In the genomic region with DNA sequence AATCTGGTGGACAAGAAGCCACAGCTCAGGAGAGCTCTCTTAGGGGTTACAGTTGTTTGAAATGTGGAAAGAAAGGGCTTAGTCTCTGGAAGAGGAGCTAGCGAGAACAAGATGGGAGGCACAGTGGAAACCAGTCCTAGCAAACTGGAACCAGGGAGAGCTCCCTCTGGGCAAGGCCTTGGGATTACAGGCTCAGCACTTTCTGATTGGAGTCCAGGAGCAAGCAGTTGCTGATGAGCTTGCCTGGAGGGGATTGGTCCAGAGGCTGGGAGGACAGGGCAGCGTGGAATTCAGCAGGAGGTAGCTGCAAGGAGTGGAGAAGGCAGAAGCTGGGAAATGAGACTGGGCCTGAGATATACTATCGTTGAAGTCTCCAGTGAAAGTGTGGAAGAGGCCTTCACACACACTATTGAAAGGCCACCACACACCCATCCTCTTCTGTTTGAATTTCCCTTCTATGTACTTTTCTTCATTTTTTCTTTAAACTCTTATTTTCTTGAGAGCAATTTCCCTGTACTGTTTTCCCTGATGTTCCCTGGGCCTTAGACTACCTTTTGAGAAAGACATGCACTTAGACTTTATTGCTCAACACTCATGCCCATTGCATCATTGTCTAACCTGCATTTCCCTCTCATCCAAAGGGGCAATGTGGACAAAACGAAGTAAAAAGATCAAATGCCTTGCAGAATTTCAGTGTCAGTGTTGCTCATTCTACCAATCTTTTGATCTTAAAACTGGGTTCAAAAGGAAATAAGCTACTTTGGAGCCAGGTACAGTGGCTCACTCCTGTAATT, we compare ENCODE assay signal across 15 cellular contexts. TPM values are rescaled to one million over a fixed set of nuclear protein-coding genes. Genes with fewer than 3 reads are reported as not detected.
A peak's percentile ranks its signal among the peaks of the same experiment; 100 is the strongest.
DNase-seq lines count a peak whose midpoint lies in the region; FAIRE-seq and TF ChIP-seq lines count a peak whose summit lies in the region.
"Had no signal": no experiment of that assay in that cellular context is flagged by ENCODE, and none has a peak within 500 bp of the region (broad histone marks: within the 10 kb centered on the region; RNA-seq: fewer than 3 reads in every experiment).

No MANE protein-coding gene starts in this region.

- TF ChIP-seq CTCF in AG04450 (IDR thresholded peaks at IDR 0.05; ENCODE audit: low read depth, low read length) (0 out of 2 replicates have a peak, but pooled peaks have one; percentile 16), astrocyte (IDR thresholded peaks at IDR 0.05; ENCODE audit: insufficient read depth, low read depth, low read length) (no peak)

- intact Hi-C loops in activated CD4-positive, alpha-beta T cell treated with anti-CD3 and anti-CD28 coated beads, Interleukin-2, amount 10 ng/mL, durations not matched to agents 24 days and 14 days (cut with micrococcal nuclease) = loop anchor here (5.0 kb wide), 2 partner anchors 175 to 210 kb away; no protein-coding TSS in a partner anchor

- H3K27ac ChIP-seq in AG04450 (ENCODE audit: low read depth, low read length) = no peak overlapping the region
- H3K27ac ChIP-seq in astrocyte (ENCODE audit: low read depth, low read length) = peak overlapping the region; percentile 62
- H3K27ac ChIP-seq: foreskin keratinocyte, sigmoid colon, SJSA1 had no signal

- H3K79me2 ChIP-seq in astrocyte (ENCODE audit: insufficient read depth, low read length) = no peaks in the 10 kb centered on the region

- CTCF ChIA-PET in AG04450 (lab: Charles Lee) = interaction anchor here (1.8 to 4.4 kb wide), 2 partner anchors 27 to 108 kb away, joined by 6 to 18 read pairs; no protein-coding TSS in a partner anchor

- peaks cover 46% of the 10 kb centered on the region for H3K4me1 Mint-ChIP-seq in astrocyte (ENCODE audit: low read depth, unreplicated experiment)
- H3K4me1 Mint-ChIP-seq in activated CD4-positive, alpha-beta T cell treated with anti-CD3 and anti-CD28 coated beads, Interleukin-2, amount 10 ng/mL, durations not matched to agents 24 days and 14 days = peaks cover 22% of the 10 kb centered on the region

- no peak overlapping the region for H3K4me3 Mint-ChIP-seq in astrocyte (ENCODE audit: unreplicated experiment)
- no peak overlapping the region for H3K4me3 Mint-ChIP-seq in activated CD4-positive, alpha-beta T cell treated with anti-CD3 and anti-CD28 coated beads, Interleukin-2, amount 10 ng/mL, durations not matched to agents 24 days and 14 days
- H3K4me3 Mint-ChIP-seq: activated naive CD4-positive, alpha-beta T cell treated with anti-CD3 and anti-CD28 coated beads for 36 hours had no signal

- peaks cover 27% of the 10 kb centered on the region for H3K4me1 ChIP-seq in astrocyte (ENCODE audit: insufficient read depth, low read length)
- H3K4me1 ChIP-seq: foreskin keratinocyte, sigmoid colon, SJSA1 had no signal

- H3K4me3 ChIP-seq in AG04450 (ENCODE audit: low read depth, low read length) (no peak overlapping the region), astrocyte (ENCODE audit: insufficient read depth, low read depth, low read length) (no peak overlapping the region)
- H3K4me3 ChIP-seq: sigmoid colon, SJSA1 had no signal

- DNase-seq in AG04450 (ENCODE audit: low read depth, low spot score) = no peak
- peak; percentile 18 for DNase-seq in HCEC 1CT
- DNase-seq in astrocyte (ENCODE audit: low read depth) = peak; percentile 21
- DNase-seq in iPS-NIHi7 (ENCODE audit: extremely low spot score) = peak; percentile 70
- DNase-seq in NCI-H146 (lab: John Stamatoyannopoulos, UW) = no peak
- DNase-seq in NCI-H187 (lab: John Stamatoyannopoulos, UW) = no peak
- no peak for DNase-seq in activated CD4-positive, alpha-beta T cell treated with anti-CD3 and anti-CD28 coated beads, Interleukin-2, amount 10 ng/mL, durations not matched to agents 24 days and 14 days
- no peak for DNase-seq in NAMALWA (ENCODE audit: low spot score)
- DNase-seq: activated naive CD4-positive, alpha-beta T cell treated with anti-CD3 and anti-CD28 coated beads for 36 hours; C1 segment of cervical spinal cord; NCI-H1436; sigmoid colon had no signal

- no peaks in the 10 kb centered on the region for H3K27me3 Mint-ChIP-seq in astrocyte (ENCODE audit: low read depth, unreplicated experiment)
- peaks cover 14% of the 10 kb centered on the region for H3K27me3 Mint-ChIP-seq in activated CD4-positive, alpha-beta T cell treated with anti-CD3 and anti-CD28 coated beads, Interleukin-2, amount 10 ng/mL, durations not matched to agents 24 days and 14 days

- H3K9ac ChIP-seq in astrocyte (ENCODE audit: low read length) = peak overlapping the region; percentile 24

- no peak for FAIRE-seq in astrocyte (lab: Jason Lieb, UNC)
- FAIRE-seq: keratinocyte had no signal

- no peak overlapping the region for H2AFZ ChIP-seq in astrocyte (ENCODE audit: low read depth, low read length)

- H3K36me3 Mint-ChIP-seq in astrocyte (ENCODE audit: low read depth, unreplicated experiment) = no peaks in the 10 kb centered on the region
- no peaks in the 10 kb centered on the region for H3K36me3 Mint-ChIP-seq in activated CD4-positive, alpha-beta T cell treated with anti-CD3 and anti-CD28 coated beads, Interleukin-2, amount 10 ng/mL, durations not matched to agents 24 days and 14 days (ENCODE audit: low read depth)

- peak overlapping the region; percentile 89 for H3K27ac Mint-ChIP-seq in astrocyte (ENCODE audit: unreplicated experiment)
- H3K27ac Mint-ChIP-seq in activated CD4-positive, alpha-beta T cell treated with anti-CD3 and anti-CD28 coated beads, Interleukin-2, amount 10 ng/mL, durations not matched to agents 24 days and 14 days = no peak overlapping the region
- H3K27ac Mint-ChIP-seq: activated naive CD4-positive, alpha-beta T cell treated with anti-CD3 and anti-CD28 coated beads for 36 hours had no signal

- no peaks in the 10 kb centered on the region for H4K20me1 ChIP-seq in astrocyte (ENCODE audit: insufficient read depth, low read length)

- POLR2A ChIA-PET in AG04450 (lab: Yijun Ruan, JAX) = no interaction called here

- H3K27me3 ChIP-seq in AG04450 (ENCODE audit: control insufficient read depth, insufficient read depth, low read length) = peaks cover 5% of the 10 kb centered on the region
- no peaks in the 10 kb centered on the region for H3K27me3 ChIP-seq in astrocyte (ENCODE audit: insufficient read depth, low read length)
- H3K27me3 ChIP-seq: sigmoid colon, SJSA1 had no signal

- H3K9me3 Mint-ChIP-seq in astrocyte (ENCODE audit: unreplicated experiment) = peaks cover 3% of the 10 kb centered on the region
- H3K9me3 Mint-ChIP-seq in activated CD4-positive, alpha-beta T cell treated with anti-CD3 and anti-CD28 coated beads, Interleukin-2, amount 10 ng/mL, durations not matched to agents 24 days and 14 days = no peaks in the 10 kb centered on the region

- no peaks in the 10 kb centered on the region for H3K36me3 ChIP-seq in astrocyte (ENCODE audit: insufficient read depth, low read length)
- H3K36me3 ChIP-seq: sigmoid colon, SJSA1 had no signal

- no peaks in the 10 kb centered on the region; the same call in 1 of the 2 replicates for H3K9me3 ChIP-seq in AG04450 (ENCODE audit: control insufficient read depth, insufficient read depth, low read length)
- H3K9me3 ChIP-seq in astrocyte (ENCODE audit: insufficient read depth, low read depth, low read length) = no peaks in the 10 kb centered on the region
- H3K9me3 ChIP-seq: sigmoid colon, SJSA1 had no signal

- peak overlapping the region; percentile 49 for H3K4me2 ChIP-seq in astrocyte (ENCODE audit: low read length)

RNA-seq across cellular contexts. Expression of a gene that starts 57.8 kb away (rescaled TPM):
- polyA plus RNA-seq in AG04450 (2011; rRNA removed) = 16.9 and 18.0 TPM in 2 replicates
- 13.0 and 24.6 TPM in 2 replicates for polyA minus RNA-seq in AG04450 (2011; rRNA and poly(A)+ RNA removed)
- 35.6 and 35.9 TPM in 2 replicates for total RNA-seq in astrocyte
- total RNA-seq in activated CD4-positive, alpha-beta T cell treated with anti-CD3 and anti-CD28 coated beads, Interleukin-2, amount 10 ng/mL, durations not matched to agents 24 days and 14 days = 10.9 and 12.2 TPM in 2 replicates

Comparison
In these comparisons a context has a peak if more than half of its experiments do, and no peak if none do; other contexts are left out.
1. DNase-seq: peak in HCEC 1CT (single experiment), astrocyte (single experiment) and iPS-NIHi7 (single experiment); none in AG04450 (single experiment), NCI-H146 (single experiment), NCI-H187 (0 of 2), activated CD4-positive, alpha-beta T cell treated with anti-CD3 and anti-CD28 coated beads, Interleukin-2, amount 10 ng/mL, durations not matched to agents 24 days and 14 days (single experiment) and NAMALWA (single experiment).